ENCODE assay signal across 1 cellular context in the genomic region with DNA sequence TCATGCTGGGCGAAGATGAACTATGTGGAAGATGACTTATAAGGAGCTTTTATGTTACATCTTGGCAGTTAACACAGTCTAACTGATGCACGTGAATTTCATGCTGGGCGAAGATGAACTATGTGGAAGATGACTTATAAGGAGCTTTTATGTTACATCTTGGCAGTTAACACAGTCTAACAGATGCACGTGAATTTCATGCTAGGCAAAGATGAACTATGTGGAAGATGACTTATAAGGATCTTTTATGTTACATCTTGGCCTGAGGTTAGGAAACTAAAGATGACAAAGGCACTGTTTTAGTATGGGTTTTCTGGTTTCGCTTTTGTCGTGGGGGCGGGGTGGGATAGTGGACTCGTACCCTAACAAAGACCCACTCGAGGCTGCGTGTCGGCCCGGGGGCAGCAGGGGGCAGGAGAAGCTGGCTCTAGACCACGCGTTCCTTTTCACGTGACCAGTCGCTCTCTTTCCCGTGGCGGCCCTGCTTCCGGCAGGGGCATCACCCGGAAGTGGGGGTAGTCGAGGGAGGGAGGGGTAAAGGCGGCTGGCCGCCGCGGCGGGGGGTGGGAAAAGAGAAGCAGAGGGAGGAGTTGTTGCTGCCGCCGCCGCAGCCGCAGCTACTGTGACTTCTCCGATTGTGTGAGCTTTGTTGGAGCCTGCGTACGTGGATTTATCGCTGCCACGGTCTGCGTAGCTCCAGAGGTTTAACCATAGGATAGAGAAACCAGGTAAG.
A peak's percentile ranks its signal among the peaks of the same experiment; 100 is the strongest.
TF ChIP-seq lines count a peak whose summit lies in the region.

A gene (plus strand): TSS at position 586 of the 733 bp plus-strand sequence. CDS start 60,949 bp downstream, outside the sequence.

TF ChIP-seq in SK-N-SH, 30 proteins besides CTCF, POLR2A, EP300 and RAD21 (continued from another document):
- no peak for TF ChIP-seq MEF2A (IDR thresholded peaks at IDR 0.05; ENCODE audit: borderline replicate concordance, low read depth)
- no peak; the same call in 1 of the 2 replicates for TF ChIP-seq FOSL2 (IDR thresholded peaks at IDR 0.05; ENCODE audit: borderline replicate concordance, low read depth)
- TF ChIP-seq, protein P1, sequence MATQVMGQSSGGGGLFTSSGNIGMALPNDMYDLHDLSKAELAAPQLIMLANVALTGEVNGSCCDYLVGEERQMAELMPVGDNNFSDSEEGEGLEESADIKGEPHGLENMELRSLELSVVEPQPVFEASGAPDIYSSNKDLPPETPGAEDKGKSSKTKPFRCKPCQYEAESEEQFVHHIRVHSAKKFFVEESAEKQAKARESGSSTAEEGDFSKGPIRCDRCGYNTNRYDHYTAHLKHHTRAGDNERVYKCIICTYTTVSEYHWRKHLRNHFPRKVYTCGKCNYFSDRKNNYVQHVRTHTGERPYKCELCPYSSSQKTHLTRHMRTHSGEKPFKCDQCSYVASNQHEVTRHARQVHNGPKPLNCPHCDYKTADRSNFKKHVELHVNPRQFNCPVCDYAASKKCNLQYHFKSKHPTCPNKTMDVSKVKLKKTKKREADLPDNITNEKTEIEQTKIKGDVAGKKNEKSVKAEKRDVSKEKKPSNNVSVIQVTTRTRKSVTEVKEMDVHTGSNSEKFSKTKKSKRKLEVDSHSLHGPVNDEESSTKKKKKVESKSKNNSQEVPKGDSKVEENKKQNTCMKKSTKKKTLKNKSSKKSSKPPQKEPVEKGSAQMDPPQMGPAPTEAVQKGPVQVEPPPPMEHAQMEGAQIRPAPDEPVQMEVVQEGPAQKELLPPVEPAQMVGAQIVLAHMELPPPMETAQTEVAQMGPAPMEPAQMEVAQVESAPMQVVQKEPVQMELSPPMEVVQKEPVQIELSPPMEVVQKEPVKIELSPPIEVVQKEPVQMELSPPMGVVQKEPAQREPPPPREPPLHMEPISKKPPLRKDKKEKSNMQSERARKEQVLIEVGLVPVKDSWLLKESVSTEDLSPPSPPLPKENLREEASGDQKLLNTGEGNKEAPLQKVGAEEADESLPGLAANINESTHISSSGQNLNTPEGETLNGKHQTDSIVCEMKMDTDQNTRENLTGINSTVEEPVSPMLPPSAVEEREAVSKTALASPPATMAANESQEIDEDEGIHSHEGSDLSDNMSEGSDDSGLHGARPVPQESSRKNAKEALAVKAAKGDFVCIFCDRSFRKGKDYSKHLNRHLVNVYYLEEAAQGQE (IDR thresholded peaks at IDR 0.05; ENCODE audit: low read depth, low read length): no peak
- peak; percentile 28; the same call in 1 of the 2 replicates for TF ChIP-seq POLR2AphosphoS5 (IDR thresholded peaks at IDR 0.05; ENCODE audit: low read depth, low read length)
- TF ChIP-seq, protein P2, sequence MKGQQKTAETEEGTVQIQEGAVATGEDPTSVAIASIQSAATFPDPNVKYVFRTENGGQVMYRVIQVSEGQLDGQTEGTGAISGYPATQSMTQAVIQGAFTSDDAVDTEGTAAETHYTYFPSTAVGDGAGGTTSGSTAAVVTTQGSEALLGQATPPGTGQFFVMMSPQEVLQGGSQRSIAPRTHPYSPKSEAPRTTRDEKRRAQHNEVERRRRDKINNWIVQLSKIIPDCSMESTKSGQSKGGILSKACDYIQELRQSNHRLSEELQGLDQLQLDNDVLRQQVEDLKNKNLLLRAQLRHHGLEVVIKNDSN (IDR thresholded peaks at IDR 0.05; ENCODE audit: borderline replicate concordance, low read depth): peak; percentile 92
- TF ChIP-seq, protein P3, sequence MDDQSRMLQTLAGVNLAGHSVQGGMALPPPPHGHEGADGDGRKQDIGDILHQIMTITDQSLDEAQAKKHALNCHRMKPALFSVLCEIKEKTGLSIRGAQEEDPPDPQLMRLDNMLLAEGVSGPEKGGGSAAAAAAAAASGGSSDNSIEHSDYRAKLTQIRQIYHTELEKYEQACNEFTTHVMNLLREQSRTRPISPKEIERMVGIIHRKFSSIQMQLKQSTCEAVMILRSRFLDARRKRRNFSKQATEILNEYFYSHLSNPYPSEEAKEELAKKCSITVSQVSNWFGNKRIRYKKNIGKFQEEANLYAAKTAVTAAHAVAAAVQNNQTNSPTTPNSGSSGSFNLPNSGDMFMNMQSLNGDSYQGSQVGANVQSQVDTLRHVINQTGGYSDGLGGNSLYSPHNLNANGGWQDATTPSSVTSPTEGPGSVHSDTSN (IDR thresholded peaks at IDR 0.05): peak; percentile 28
- TF ChIP-seq FOXM1 (IDR thresholded peaks at IDR 0.05; ENCODE audit: low read depth): no peak
- peak; percentile 72; the same call in 1 of the 2 replicates for TF ChIP-seq SIN3A (IDR thresholded peaks at IDR 0.05; ENCODE audit: borderline replicate concordance, low read depth, low read length)
- peak; percentile 29; the same call in 1 of the 2 replicates for TF ChIP-seq TAF1 (IDR thresholded peaks at IDR 0.05; ENCODE audit: borderline replicate concordance, low read depth, low read length)
- TF ChIP-seq NRF1 (IDR thresholded peaks at IDR 0.05; ENCODE audit: low read depth, low read length): no peak
- 0 out of 2 replicates have a peak, but pooled peaks have one; percentile 13 for TF ChIP-seq NFIC (IDR thresholded peaks at IDR 0.05; ENCODE audit: borderline replicate concordance)
- peak; percentile 76 for TF ChIP-seq CHD2 (IDR thresholded peaks at IDR 0.05; ENCODE audit: low read length, partially characterized antibody)
- TF ChIP-seq SMC3 (IDR thresholded peaks at IDR 0.05; ENCODE audit: low read depth, low read length): peak; percentile 56
- 0 out of 2 replicates have a peak, but pooled peaks have one; percentile 60 for TF ChIP-seq RXRA (IDR thresholded peaks at IDR 0.05; ENCODE audit: borderline replicate concordance, low read depth)
- TF ChIP-seq, protein P4, sequence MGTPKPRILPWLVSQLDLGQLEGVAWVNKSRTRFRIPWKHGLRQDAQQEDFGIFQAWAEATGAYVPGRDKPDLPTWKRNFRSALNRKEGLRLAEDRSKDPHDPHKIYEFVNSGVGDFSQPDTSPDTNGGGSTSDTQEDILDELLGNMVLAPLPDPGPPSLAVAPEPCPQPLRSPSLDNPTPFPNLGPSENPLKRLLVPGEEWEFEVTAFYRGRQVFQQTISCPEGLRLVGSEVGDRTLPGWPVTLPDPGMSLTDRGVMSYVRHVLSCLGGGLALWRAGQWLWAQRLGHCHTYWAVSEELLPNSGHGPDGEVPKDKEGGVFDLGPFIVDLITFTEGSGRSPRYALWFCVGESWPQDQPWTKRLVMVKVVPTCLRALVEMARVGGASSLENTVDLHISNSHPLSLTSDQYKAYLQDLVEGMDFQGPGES (IDR thresholded peaks at IDR 0.05; ENCODE audit: low read depth, low read length): no peak
- TF ChIP-seq JUND (IDR thresholded peaks at IDR 0.05): no peak
- no peak for TF ChIP-seq FOXJ3 (CRISPR knock-in tag; IDR thresholded peaks at IDR 0.05)
